Comparison of ENCODE assay signal across 9 cellular contexts in genomic region chr21:45104560-45104959, GRCh38. TPM values are rescaled to one million over a fixed set of nuclear protein-coding genes. Genes with fewer than 3 reads are reported as not detected.
DNase-seq lines count a peak whose midpoint lies in the region; ATAC-seq and TF ChIP-seq lines count a peak whose summit lies in the region.
"Had no signal": no experiment of that assay in that cellular context is flagged by ENCODE, and none has a peak within 500 bp of the region (broad histone marks: within the 10 kb centered on the region; RNA-seq: fewer than 3 reads in every experiment).

No MANE protein-coding gene starts in this region.

- ATAC-seq in naive thymus-derived CD8-positive, alpha-beta T cell: peak; percentile 81 to 84
- no peak for ATAC-seq in HG03571 (IDR thresholded peaks at IDR 0.05; ENCODE audit: unreplicated experiment)

- no peaks in the 10 kb centered on the region for H3K27me3 ChIP-seq in ascending aorta
- H3K27me3 ChIP-seq: dorsolateral prefrontal cortex had no signal

- TF ChIP-seq CTCF in ascending aorta (IDR thresholded peaks at IDR 0.05): no peak
- no peak for TF ChIP-seq CTCF in GM10248 (IDR thresholded peaks at IDR 0.05; ENCODE audit: control extremely low read depth, extremely low read depth, low read depth, missing control alignments)

- H3K27ac ChIP-seq in ascending aorta (peak overlapping the region; percentile 13 to 65), caudate nucleus (ENCODE audit: low read depth, low read length) (no peak overlapping the region)
- H3K27ac ChIP-seq: dorsolateral prefrontal cortex had no signal

- POLR2A ChIA-PET in naive thymus-derived CD8-positive, alpha-beta T cell (lab: Charles Lee): interaction anchor here (0.8 to 1.4 kb wide), 2 partner anchors 26 to 164 kb away, joined by 3 to 4 read pairs; partner anchors contain the start of gene SLX9
- POLR2A ChIA-PET in GM10248 (lab: Yijun Ruan, JAX): no interaction called here

- peak; percentile 27 for DNase-seq in COLO829 (ENCODE audit: low spot score)
- DNase-seq in M059J (ENCODE audit: low read depth): peak; percentile 54
- DNase-seq in ascending aorta (ENCODE audit: low spot score in 2 of 2): no peak
- peak in 5 of 10 donors; percentile 22 to 45 (median 23) for DNase-seq in naive thymus-derived CD8-positive, alpha-beta T cell
- DNase-seq in pons (ENCODE audit: low spot score): no peak
- DNase-seq in caudate nucleus (lab: John Stamatoyannopoulos, UW): no peak
- no peak for DNase-seq in GM10248 (ENCODE audit: extremely low spot score)
- DNase-seq: dorsolateral prefrontal cortex had no signal

- CTCF ChIA-PET in GM10248 (lab: Yijun Ruan, JAX): interaction anchor here (1.5 to 12.9 kb wide), 3 partner anchors 23 to 155 kb away, joined by 4 to 123 read pairs (median 120); no protein-coding TSS in a partner anchor

- peaks cover 10 to 60% of the 10 kb centered on the region in 2 donors for H3K4me1 ChIP-seq in ascending aorta

- no peaks in the 10 kb centered on the region for H3K9me3 ChIP-seq in ascending aorta

- H3K36me3 Mint-ChIP-seq in naive thymus-derived CD8-positive, alpha-beta T cell: peaks cover 0 to 5% (median 0%) of the 10 kb centered on the region in 3 donors

- H3K27me3 Mint-ChIP-seq in naive thymus-derived CD8-positive, alpha-beta T cell: no peaks in the 10 kb centered on the region

- peaks cover 25 to 81% (median 58%) of the 10 kb centered on the region in 4 donors for H3K4me1 Mint-ChIP-seq in naive thymus-derived CD8-positive, alpha-beta T cell

- H3K27ac Mint-ChIP-seq in naive thymus-derived CD8-positive, alpha-beta T cell: peak overlapping the region in 9 of 10 donors; percentile 15 to 88 (median 60)

- no peak overlapping the region for H3K4me3 ChIP-seq in ascending aorta
- H3K4me3 ChIP-seq: dorsolateral prefrontal cortex had no signal

- H3K9me3 Mint-ChIP-seq in naive thymus-derived CD8-positive, alpha-beta T cell: no peaks in the 10 kb centered on the region

- H3K36me3 ChIP-seq in ascending aorta: no peaks in the 10 kb centered on the region

- intact Hi-C loops in ascending aorta (cut with DNase I): loop anchor here (2.0 kb wide), 1 partner anchor 24 kb away; no protein-coding TSS in a partner anchor

- H3K4me3 Mint-ChIP-seq in naive thymus-derived CD8-positive, alpha-beta T cell: peak overlapping the region in 9 of 10 donors; percentile 53 to 80 (median 63)

RNA-seq across cellular contexts. Expression of gene ADARB1, which starts 30.2 kb away (rescaled TPM):
- total RNA-seq in M059J (2014; rRNA removed; shearing (Covaris generic)): 5.0 and 5.9 TPM in 2 replicates
- 82.9 TPM for total RNA-seq in ascending aorta
- total RNA-seq in naive thymus-derived CD8-positive, alpha-beta T cell: 10 to 100 TPM; 34.3 to 36.9 TPM
- 1 to 10 TPM; 2.9 to 7.7 (median 5.2) TPM for polyA plus RNA-seq in naive thymus-derived CD8-positive, alpha-beta T cell

Comparison
In these comparisons a context has a peak if more than half of its experiments do, and no peak if none do; other contexts are left out.
1. DNase-seq: peak in COLO829 (single experiment) and M059J (single experiment); none in ascending aorta (0 of 2), pons (single experiment), caudate nucleus (0 of 61) and GM10248 (single experiment).